21 cellular contexts compared by ENCODE assay signal in genomic region chr6:156842598-156843250, GRCh38.
DNase-seq lines count a peak whose midpoint lies in the region; ATAC-seq, FAIRE-seq and TF ChIP-seq lines count a peak whose summit lies in the region.
"Had no signal": no experiment of that assay in that cellular context is flagged by ENCODE, and none has a peak within 500 bp of the region (broad histone marks: within the 10 kb centered on the region; RNA-seq: fewer than 3 reads in every experiment).

No MANE protein-coding gene starts in this region.

- H2AFZ ChIP-seq in GM12878 (ENCODE audit: control insufficient read depth, low read depth, low read length): no peak overlapping the region

- H3K27me3 Mint-ChIP-seq in type B pancreatic cell: no peaks in the 10 kb centered on the region
- H3K27me3 Mint-ChIP-seq: stimulated activated naive CD8-positive, alpha-beta T cell treated with anti-CD3 and anti-CD28 coated beads, Interleukin-15, Interleukin-2, amounts not matched to agents 100 ng/mL and 50 ng/mL, for 24 hours had no signal

- H3K27ac Mint-ChIP-seq in type B pancreatic cell: peak overlapping the region; percentile 36
- H3K27ac Mint-ChIP-seq: stimulated activated naive CD8-positive, alpha-beta T cell treated with anti-CD3 and anti-CD28 coated beads, Interleukin-15, Interleukin-2, amounts not matched to agents 100 ng/mL and 50 ng/mL, for 24 hours had no signal

- H3K4me2 ChIP-seq in GM12878 (ENCODE audit: control insufficient read depth, insufficient read depth): no peak overlapping the region

- POLR2A ChIA-PET in GM12878 (lab: Charles Lee) (interaction anchor here (1.5 kb wide), 1 partner anchor 21 kb away, joined by 3 read pairs; no protein-coding TSS in a partner anchor), HEK293T (lab: Yijun Ruan, JAX) (no interaction called here)

- BruUV-seq in GM12878 (replicated peaks; lab: Mats Ljungman, UMichigan): TSS peak; percentile 2

- TF ChIP-seq POLR2A in GM12878 (IDR thresholded peaks at IDR 0.05; ENCODE audit: low read depth, low read length): no peak

- H3K9me3 ChIP-seq in GM12878 (replicated peaks; ENCODE audit: control insufficient read depth, insufficient read depth, low read length) (no peaks in the 10 kb centered on the region), left lung (no peaks in the 10 kb centered on the region)

- no peak overlapping the region for H3K9ac ChIP-seq in GM12878 (ENCODE audit: control insufficient read depth, insufficient read depth, low read length)

- TF ChIP-seq CTCF in GM12878 (IDR thresholded peaks at IDR 0.05 in 2 of 3, conservative IDR thresholded peaks at IDR 0.05 in 1 of 3; ENCODE audit: control insufficient read depth in 2 of 3, extremely low read depth in 1 of 3, insufficient read depth in 1 of 3, low read depth in 3 of 3, low read length in 3 of 3): no peak
- TF ChIP-seq CTCF in left lung (IDR thresholded peaks at IDR 0.05): no peak
- TF ChIP-seq CTCF in type B pancreatic cell (conservative IDR thresholded peaks at IDR 0.05): no peak

- peak; percentile 15 for DNase-seq in SKM-1 treated with dmso at 0.1 percent for 144 hours (lab: John Stamatoyannopoulos, UW; ENCODE audit: unreplicated experiment)
- no peak for DNase-seq in SKM-1 (lab: John Stamatoyannopoulos, UW; ENCODE audit: unreplicated experiment)
- DNase-seq in GM12878 (ENCODE audit: low read depth, low spot score): no peak
- no peak for DNase-seq in left lung
- DNase-seq in type B pancreatic cell (ENCODE audit: extremely low spot score, unreplicated experiment): no peak
- no peak for DNase-seq in putamen (ENCODE audit: low spot score)
- no peak for DNase-seq in HEK293T (ENCODE audit: extremely low spot score)
- DNase-seq: activated CD4-positive, alpha-beta T cell treated with anti-CD3 and anti-CD28 coated beads for 48 hours; activated effector memory CD4-positive, alpha-beta T cell treated with Interleukin-2 at 50 U/mL for 16 hours; C1 segment of cervical spinal cord; DMS 273 treated with DMSO at 0.1 percent for 48 hours; erythroblast; H7; stimulated activated CD4-positive, alpha-beta T cell treated with anti-CD3 and anti-CD28 coated beads, Interleukin-1b, Interleukin-23, amount 100 ng/mL, for 48 hours; trophoblast cell had no signal

- WGBS in GM12878 (ENCODE audit: insufficient coverage, insufficient replicate concordance, low lambda C conversion rate, missing lambda C conversion rate): 99% methylated on average over 3 of the region's 3 CpGs

- H3K36me3 ChIP-seq in GM12878 (ENCODE audit: control insufficient read depth in 2 of 2, insufficient read depth in 2 of 2, low read length in 1 of 2) (peaks cover under 1 to 11% of the 10 kb centered on the region in 2 experiments; a peak in 3 of 4 replicates), left lung (no peaks in the 10 kb centered on the region)

- no peak for TF ChIP-seq RAD21 in GM12878 (IDR thresholded peaks at IDR 0.05; ENCODE audit: insufficient read depth, low read depth, low read length)

- no peak for ATAC-seq in GM12878
- peak; percentile 41 for ATAC-seq in left lung
- no peak for ATAC-seq in GM21390 (IDR thresholded peaks at IDR 0.05; ENCODE audit: unreplicated experiment)
- ATAC-seq: SK-N-SH treated with all-trans-retinoic acid at 6 μM for 48 hours had no signal

- RAD21 ChIA-PET in GM12878 (lab: Charles Lee; ENCODE audit: unreplicated experiment): interaction anchor here (0.6 kb wide), 1 partner anchor 45 kb away, joined by 3 read pairs; no protein-coding TSS in a partner anchor

- intact Hi-C loops in GM12878 (cut with micrococcal nuclease; ENCODE audit: unreplicated experiment) (no loop called here), left lung (cut with DNase I) (no loop called here)

- peaks cover 23% of the 10 kb centered on the region for H3K4me1 ChIP-seq in GM12878 (ENCODE audit: control insufficient read depth, insufficient read depth, low read length)
- peaks cover 0 to 77% of the 10 kb centered on the region in 2 donors for H3K4me1 ChIP-seq in left lung

- no peak overlapping the region for H3K4me3 Mint-ChIP-seq in type B pancreatic cell
- H3K4me3 Mint-ChIP-seq: stimulated activated naive CD8-positive, alpha-beta T cell treated with anti-CD3 and anti-CD28 coated beads, Interleukin-15, Interleukin-2, amounts not matched to agents 100 ng/mL and 50 ng/mL, for 24 hours had no signal

- FAIRE-seq in GM12878 (lab: Jason Lieb, UNC): no peak
- FAIRE-seq: A204.1, G401.6, RCC 7860 had no signal

- no peak overlapping the region for H3K27ac ChIP-seq in GM12878 (ENCODE audit: control insufficient read depth, insufficient read depth)
- no peak overlapping the region for H3K27ac ChIP-seq in left lung

- peaks cover 7% of the 10 kb centered on the region for H3K9me3 Mint-ChIP-seq in type B pancreatic cell
- H3K9me3 Mint-ChIP-seq: stimulated activated naive CD8-positive, alpha-beta T cell treated with anti-CD3 and anti-CD28 coated beads, Interleukin-15, Interleukin-2, amounts not matched to agents 100 ng/mL and 50 ng/mL, for 24 hours had no signal

- peaks cover 6% of the 10 kb centered on the region; the same call in 1 of the 2 replicates for H4K20me1 ChIP-seq in GM12878 (ENCODE audit: control insufficient read depth, insufficient read depth)

- peaks cover 14% of the 10 kb centered on the region for H3K36me3 Mint-ChIP-seq in type B pancreatic cell

- CTCF ChIA-PET in GM12878 (lab: Yijun Ruan, JAX): interaction anchor here (1.0 kb wide), 1 partner anchor 10 kb away, joined by 4 read pairs; no protein-coding TSS in a partner anchor
- CTCF ChIA-PET in HEK293T (lab: Yijun Ruan, JAX): interaction anchor here (0.5 kb wide), 1 partner anchor 36 kb away, joined by 3 read pairs; no protein-coding TSS in a partner anchor

- no peak overlapping the region for H3K4me3 ChIP-seq in GM12878
- H3K4me3 ChIP-seq in left lung: no peak overlapping the region

- H3K27me3 ChIP-seq in GM12878 (replicated peaks in 1 of 2; ENCODE audit: control insufficient read depth in 2 of 2, insufficient read depth in 2 of 2, low read length in 1 of 2) (no peaks in the 10 kb centered on the region), left lung (no peaks in the 10 kb centered on the region)

- H3K4me1 Mint-ChIP-seq in type B pancreatic cell (ENCODE audit: unreplicated experiment): peaks cover 65% of the 10 kb centered on the region

- in situ Hi-C loops in GM12878 (cut with MboI): no loop called here

- SMC1A ChIA-PET in GM12878 (lab: Charles Lee; ENCODE audit: uncharacterized antibody, unreplicated experiment): interaction anchor here (1.0 kb wide), 1 partner anchor 90 kb away, joined by 3 read pairs; no protein-coding TSS in a partner anchor

- peaks cover 94% of the 10 kb centered on the region for H3K79me2 ChIP-seq in GM12878 (ENCODE audit: control insufficient read depth, insufficient read depth, low read length)

- no peak for TF ChIP-seq EP300 in GM12878 (IDR thresholded peaks at IDR 0.05; ENCODE audit: borderline replicate concordance in 1 of 2, control insufficient read depth in 1 of 2, low read depth in 2 of 2, low read length in 2 of 2)

TF ChIP-seq in HEK293T, 16 proteins besides CTCF, POLR2A, EP300 and RAD21:
- no peak for TF ChIP-seq TARDBP (IDR thresholded peaks at IDR 0.05)
- TF ChIP-seq SP1 (IDR thresholded peaks at IDR 0.05): no peak
- TF ChIP-seq PKNOX1 (IDR thresholded peaks at IDR 0.05): no peak
- TF ChIP-seq ARNT (IDR thresholded peaks at IDR 0.05): no peak
